In the genomic region with DNA sequence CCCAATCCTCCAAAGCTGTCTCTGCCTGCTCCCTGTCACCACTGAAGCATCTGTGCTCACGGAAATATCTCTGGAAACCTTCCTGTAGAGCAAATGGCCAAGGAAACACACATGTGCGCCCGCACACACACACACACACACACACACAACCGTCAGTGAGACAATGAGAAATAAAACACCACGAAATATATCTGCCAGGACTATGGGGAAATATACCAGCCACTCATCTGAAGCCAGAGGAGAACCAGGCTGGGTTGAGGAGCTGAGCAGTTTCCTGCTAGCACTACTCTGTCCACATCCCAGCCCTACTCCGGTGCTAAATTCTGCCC, we compare ENCODE assay signal across 1 cellular context.
TF ChIP-seq lines count a peak whose summit lies in the region.

No MANE protein-coding gene starts in this region.

TF ChIP-seq in IMR-90, 13 proteins besides CTCF, POLR2A, EP300 and RAD21 (continued from another document):
- TF ChIP-seq, protein P1, sequence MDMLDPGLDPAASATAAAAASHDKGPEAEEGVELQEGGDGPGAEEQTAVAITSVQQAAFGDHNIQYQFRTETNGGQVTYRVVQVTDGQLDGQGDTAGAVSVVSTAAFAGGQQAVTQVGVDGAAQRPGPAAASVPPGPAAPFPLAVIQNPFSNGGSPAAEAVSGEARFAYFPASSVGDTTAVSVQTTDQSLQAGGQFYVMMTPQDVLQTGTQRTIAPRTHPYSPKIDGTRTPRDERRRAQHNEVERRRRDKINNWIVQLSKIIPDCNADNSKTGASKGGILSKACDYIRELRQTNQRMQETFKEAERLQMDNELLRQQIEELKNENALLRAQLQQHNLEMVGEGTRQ (IDR thresholded peaks at IDR 0.05; ENCODE audit: low read depth, low read length): no peak
- TF ChIP-seq MAFK (IDR thresholded peaks at IDR 0.05; ENCODE audit: low read depth, low read length): no peak
- TF ChIP-seq CHD1 (IDR thresholded peaks at IDR 0.05; ENCODE audit: low read depth, low read length): no peak
- no peak for TF ChIP-seq RCOR1 (IDR thresholded peaks at IDR 0.05; ENCODE audit: insufficient replicate concordance, low read length)
- TF ChIP-seq RFX5 (IDR thresholded peaks at IDR 0.05; ENCODE audit: low read depth, low read length): no peak
- no peak for TF ChIP-seq CEBPB (IDR thresholded peaks at IDR 0.05; ENCODE audit: low read depth, low read length)
- TF ChIP-seq BHLHE40 (IDR thresholded peaks at IDR 0.05; ENCODE audit: low read depth, low read length): no peak
- TF ChIP-seq MAZ (IDR thresholded peaks at IDR 0.05; ENCODE audit: borderline replicate concordance, low read depth, low read length): no peak
- TF ChIP-seq, protein P2, sequence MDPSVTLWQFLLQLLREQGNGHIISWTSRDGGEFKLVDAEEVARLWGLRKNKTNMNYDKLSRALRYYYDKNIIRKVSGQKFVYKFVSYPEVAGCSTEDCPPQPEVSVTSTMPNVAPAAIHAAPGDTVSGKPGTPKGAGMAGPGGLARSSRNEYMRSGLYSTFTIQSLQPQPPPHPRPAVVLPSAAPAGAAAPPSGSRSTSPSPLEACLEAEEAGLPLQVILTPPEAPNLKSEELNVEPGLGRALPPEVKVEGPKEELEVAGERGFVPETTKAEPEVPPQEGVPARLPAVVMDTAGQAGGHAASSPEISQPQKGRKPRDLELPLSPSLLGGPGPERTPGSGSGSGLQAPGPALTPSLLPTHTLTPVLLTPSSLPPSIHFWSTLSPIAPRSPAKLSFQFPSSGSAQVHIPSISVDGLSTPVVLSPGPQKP (IDR thresholded peaks at IDR 0.05; ENCODE audit: borderline replicate concordance, low read depth, low read length): no peak
